In genomic region chr7:104964626-104965236, GRCh38 we compare ENCODE assay signal across 1 cellular context.
TF ChIP-seq lines count a peak whose summit lies in the region.

No MANE protein-coding gene starts in this region.

TF ChIP-seq in K562, 482 proteins besides CTCF, POLR2A, EP300 and RAD21 (continued from another document):
- 0 out of 2 replicates have a peak, but pooled peaks have one; percentile 17 for TF ChIP-seq CHAMP1 (IDR thresholded peaks at IDR 0.05)
- no peak for TF ChIP-seq MYNN (IDR thresholded peaks at IDR 0.05)
- TF ChIP-seq MYNN (CRISPR knock-in tag; IDR thresholded peaks at IDR 0.05) = no peak
- no peak for TF ChIP-seq SREBF2 (CRISPR knock-in tag; IDR thresholded peaks at IDR 0.05)
- TF ChIP-seq CCNT2 (IDR thresholded peaks at IDR 0.05; ENCODE audit: borderline replicate concordance, extremely low read depth, insufficient read length, low read depth, low read length) = peak; percentile 44
- peak; percentile 50 for TF ChIP-seq STAT5A (IDR thresholded peaks at IDR 0.05; ENCODE audit: borderline replicate concordance, low read length)
- TF ChIP-seq, protein P1, sequence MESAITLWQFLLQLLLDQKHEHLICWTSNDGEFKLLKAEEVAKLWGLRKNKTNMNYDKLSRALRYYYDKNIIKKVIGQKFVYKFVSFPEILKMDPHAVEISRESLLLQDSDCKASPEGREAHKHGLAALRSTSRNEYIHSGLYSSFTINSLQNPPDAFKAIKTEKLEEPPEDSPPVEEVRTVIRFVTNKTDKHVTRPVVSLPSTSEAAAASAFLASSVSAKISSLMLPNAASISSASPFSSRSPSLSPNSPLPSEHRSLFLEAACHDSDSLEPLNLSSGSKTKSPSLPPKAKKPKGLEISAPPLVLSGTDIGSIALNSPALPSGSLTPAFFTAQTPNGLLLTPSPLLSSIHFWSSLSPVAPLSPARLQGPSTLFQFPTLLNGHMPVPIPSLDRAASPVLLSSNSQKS (CRISPR knock-in tag; IDR thresholded peaks at IDR 0.05) = no peak
- TF ChIP-seq YY1 (IDR thresholded peaks at IDR 0.05; ENCODE audit: borderline replicate concordance in 1 of 3, control insufficient read depth in 1 of 3, extremely low read depth in 1 of 3, insufficient read depth in 3 of 3, insufficient read length in 1 of 3, insufficient replicate concordance in 2 of 3, low read depth in 1 of 3, low read length in 2 of 3) = peak in 1 of 3 experiments; percentile 46
- peak; percentile 93 for TF ChIP-seq BCOR (IDR thresholded peaks at IDR 0.05)
- TF ChIP-seq SNRNP70 (optimal IDR thresholded peaks at IDR 0.05; ENCODE audit: low read depth, low read length) = no peak
- TF ChIP-seq HNRNPL (IDR thresholded peaks at IDR 0.05; ENCODE audit: low read depth, low read length) = no peak
